In the genomic region with DNA sequence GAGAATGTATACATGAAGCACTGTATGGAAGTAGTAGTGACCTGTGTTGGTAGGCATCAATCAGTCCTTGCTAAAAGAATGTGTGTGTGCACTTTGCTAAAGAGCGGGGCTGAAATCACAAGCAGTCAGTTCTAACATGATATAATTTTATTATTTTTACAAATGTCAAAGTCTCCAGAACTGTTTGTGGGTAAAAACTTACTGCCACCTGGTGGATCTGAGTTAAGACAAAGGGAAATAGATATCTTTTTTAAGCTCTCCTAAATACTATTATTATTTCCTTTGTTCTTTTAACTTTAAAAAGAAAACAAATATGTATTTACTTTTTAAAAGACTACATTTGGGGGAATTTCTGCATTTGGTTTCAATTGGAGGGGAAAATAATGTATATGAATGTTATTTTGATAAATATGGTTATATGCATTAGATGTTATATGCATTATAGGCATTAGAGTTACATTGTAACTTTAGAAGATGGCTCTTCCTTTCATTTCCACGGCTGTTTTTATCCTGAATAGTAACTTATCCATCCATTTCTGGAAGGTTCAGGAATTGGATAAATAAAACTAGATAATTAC, we compare ENCODE assay signal across 10 cellular contexts. TPM values are rescaled to one million over a fixed set of nuclear protein-coding genes. Genes with fewer than 3 reads are reported as not detected.
DNase-seq lines count a peak whose midpoint lies in the region; ATAC-seq lines count a peak whose summit lies in the region.
"Had no signal": no experiment of that assay in that cellular context is flagged by ENCODE, and none has a peak within 500 bp of the region (broad histone marks: within the 10 kb centered on the region; RNA-seq: fewer than 3 reads in every experiment).

No MANE protein-coding gene starts in this region.

- H3K4me1 Mint-ChIP-seq in activated naive CD4-positive, alpha-beta T cell treated with anti-CD3 and anti-CD28 coated beads, Interleukin-2, amount 10 ng/mL, durations not matched to agents 7 days and 5 days = peaks cover 12% of the 10 kb centered on the region

- no peaks in the 10 kb centered on the region for H3K36me3 Mint-ChIP-seq in activated naive CD4-positive, alpha-beta T cell treated with anti-CD3 and anti-CD28 coated beads, Interleukin-2, amount 10 ng/mL, durations not matched to agents 7 days and 5 days

- ATAC-seq in GM21786 (IDR thresholded peaks at IDR 0.05; ENCODE audit: unreplicated experiment) (peak; percentile 52), HG02938 (IDR thresholded peaks at IDR 0.05; ENCODE audit: unreplicated experiment) (no peak)

- CTCF ChIA-PET in activated naive CD4-positive, alpha-beta T cell treated with anti-CD3 and anti-CD28 coated beads, Interleukin-2, amount 10 ng/mL, durations not matched to agents 7 days and 5 days (lab: Charles Lee) = interaction anchor here (0.7 to 1.4 kb wide), 3 partner anchors 153 to 558 kb away, joined by 3 to 7 read pairs (median 3); partner anchors contain the start of gene SRD5A3

- peaks cover 4% of the 10 kb centered on the region for H3K9me3 Mint-ChIP-seq in activated naive CD4-positive, alpha-beta T cell treated with anti-CD3 and anti-CD28 coated beads, Interleukin-2, amount 10 ng/mL, durations not matched to agents 7 days and 5 days

- H3K27ac Mint-ChIP-seq in activated naive CD4-positive, alpha-beta T cell treated with anti-CD3 and anti-CD28 coated beads, Interleukin-2, amount 10 ng/mL, durations not matched to agents 7 days and 5 days = no peak overlapping the region

- H3K4me3 Mint-ChIP-seq in activated naive CD4-positive, alpha-beta T cell treated with anti-CD3 and anti-CD28 coated beads, Interleukin-2, amount 10 ng/mL, durations not matched to agents 7 days and 5 days = no peak overlapping the region

- DNase-seq in AG08395 (ENCODE audit: low spot score) = peak; percentile 44
- DNase-seq in amniotic epithelial cell (ENCODE audit: low read depth) = peak; percentile 61
- peak; percentile 44 for DNase-seq in left kidney (ENCODE audit: low read depth, low spot score)
- DNase-seq in NCI-H1092 (lab: John Stamatoyannopoulos, UW) = no peak
- no peak for DNase-seq in activated naive CD4-positive, alpha-beta T cell treated with anti-CD3 and anti-CD28 coated beads, Interleukin-2, amount 10 ng/mL, durations not matched to agents 7 days and 5 days
- DNase-seq in mesenteric fat pad (ENCODE audit: low spot score) = no peak

- peaks cover 5% of the 10 kb centered on the region for H3K27me3 Mint-ChIP-seq in activated naive CD4-positive, alpha-beta T cell treated with anti-CD3 and anti-CD28 coated beads, Interleukin-2, amount 10 ng/mL, durations not matched to agents 7 days and 5 days

RNA-seq across cellular contexts. Expression of gene CLOCK, which starts 7.8 kb away (rescaled TPM):
- total RNA-seq in mesenteric fat pad = 39.5 TPM

RNA-seq across cellular contexts. Expression of gene PDCL2, which starts 37.5 kb away (rescaled TPM):
- total RNA-seq in mesenteric fat pad = not detected
- total RNA-seq: mononuclear cell; T-helper 2 cell treated with Interferon-gamma antibody and Interleukin-4, amounts not matched to agents 100 ng/mL and 5 ng/mL, for 36 hours had no signal

Comparison
In these comparisons a context has a peak if more than half of its experiments do, and no peak if none do; other contexts are left out.
1. DNase-seq: peak in AG08395 (single experiment), amniotic epithelial cell (single experiment) and left kidney (single experiment); none in NCI-H1092 (single experiment), activated naive CD4-positive, alpha-beta T cell treated with anti-CD3 and anti-CD28 coated beads, Interleukin-2, amount 10 ng/mL, durations not matched to agents 7 days and 5 days (single experiment) and mesenteric fat pad (single experiment).